2 cellular contexts compared by ENCODE assay signal in genomic region chr5:96112123-96112670, GRCh38.
TF ChIP-seq lines count a peak whose summit lies in the region.

No MANE protein-coding gene starts in this region.

TF ChIP-seq in SK-N-SH, 30 proteins besides CTCF, POLR2A, EP300 and RAD21:
- TF ChIP-seq USF1 (IDR thresholded peaks at IDR 0.05; ENCODE audit: borderline replicate concordance, low read depth) = no peak
- TF ChIP-seq SIN3A (IDR thresholded peaks at IDR 0.05; ENCODE audit: borderline replicate concordance, low read depth, low read length) = no peak
- no peak for TF ChIP-seq EZH2phosphoT487 (IDR thresholded peaks at IDR 0.05; ENCODE audit: borderline replicate concordance, low read depth)
- TF ChIP-seq NRF1 (IDR thresholded peaks at IDR 0.05; ENCODE audit: low read depth, low read length) = no peak
- no peak for TF ChIP-seq PBX3 (IDR thresholded peaks at IDR 0.05)
- TF ChIP-seq IRF3 (IDR thresholded peaks at IDR 0.05; ENCODE audit: low read depth, low read length) = no peak
- no peak for TF ChIP-seq FOXJ3 (CRISPR knock-in tag; IDR thresholded peaks at IDR 0.05)
- no peak for TF ChIP-seq YY1 (IDR thresholded peaks at IDR 0.05; ENCODE audit: low read depth)
- TF ChIP-seq USF2 (IDR thresholded peaks at IDR 0.05; ENCODE audit: borderline replicate concordance, low read depth, low read length) = no peak
- TF ChIP-seq POLR2AphosphoS5 (IDR thresholded peaks at IDR 0.05; ENCODE audit: low read depth, low read length) = no peak
- TF ChIP-seq RFX5 (IDR thresholded peaks at IDR 0.05; ENCODE audit: low read length) = no peak
- TF ChIP-seq MXI1 (IDR thresholded peaks at IDR 0.05; ENCODE audit: low read depth, low read length) = no peak
- no peak for TF ChIP-seq TEAD4 (IDR thresholded peaks at IDR 0.05; ENCODE audit: borderline replicate concordance, insufficient read depth)
- no peak for TF ChIP-seq GABPA (IDR thresholded peaks at IDR 0.05; ENCODE audit: low read depth)
- TF ChIP-seq GATA2 (CRISPR knock-in tag; IDR thresholded peaks at IDR 0.05) = no peak
- no peak for TF ChIP-seq ZBTB33 (IDR thresholded peaks at IDR 0.05; ENCODE audit: borderline replicate concordance, low read depth)
- TF ChIP-seq, protein P1, sequence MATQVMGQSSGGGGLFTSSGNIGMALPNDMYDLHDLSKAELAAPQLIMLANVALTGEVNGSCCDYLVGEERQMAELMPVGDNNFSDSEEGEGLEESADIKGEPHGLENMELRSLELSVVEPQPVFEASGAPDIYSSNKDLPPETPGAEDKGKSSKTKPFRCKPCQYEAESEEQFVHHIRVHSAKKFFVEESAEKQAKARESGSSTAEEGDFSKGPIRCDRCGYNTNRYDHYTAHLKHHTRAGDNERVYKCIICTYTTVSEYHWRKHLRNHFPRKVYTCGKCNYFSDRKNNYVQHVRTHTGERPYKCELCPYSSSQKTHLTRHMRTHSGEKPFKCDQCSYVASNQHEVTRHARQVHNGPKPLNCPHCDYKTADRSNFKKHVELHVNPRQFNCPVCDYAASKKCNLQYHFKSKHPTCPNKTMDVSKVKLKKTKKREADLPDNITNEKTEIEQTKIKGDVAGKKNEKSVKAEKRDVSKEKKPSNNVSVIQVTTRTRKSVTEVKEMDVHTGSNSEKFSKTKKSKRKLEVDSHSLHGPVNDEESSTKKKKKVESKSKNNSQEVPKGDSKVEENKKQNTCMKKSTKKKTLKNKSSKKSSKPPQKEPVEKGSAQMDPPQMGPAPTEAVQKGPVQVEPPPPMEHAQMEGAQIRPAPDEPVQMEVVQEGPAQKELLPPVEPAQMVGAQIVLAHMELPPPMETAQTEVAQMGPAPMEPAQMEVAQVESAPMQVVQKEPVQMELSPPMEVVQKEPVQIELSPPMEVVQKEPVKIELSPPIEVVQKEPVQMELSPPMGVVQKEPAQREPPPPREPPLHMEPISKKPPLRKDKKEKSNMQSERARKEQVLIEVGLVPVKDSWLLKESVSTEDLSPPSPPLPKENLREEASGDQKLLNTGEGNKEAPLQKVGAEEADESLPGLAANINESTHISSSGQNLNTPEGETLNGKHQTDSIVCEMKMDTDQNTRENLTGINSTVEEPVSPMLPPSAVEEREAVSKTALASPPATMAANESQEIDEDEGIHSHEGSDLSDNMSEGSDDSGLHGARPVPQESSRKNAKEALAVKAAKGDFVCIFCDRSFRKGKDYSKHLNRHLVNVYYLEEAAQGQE (IDR thresholded peaks at IDR 0.05; ENCODE audit: low read depth, low read length) = no peak
- TF ChIP-seq FOXM1 (IDR thresholded peaks at IDR 0.05; ENCODE audit: low read depth) = no peak
- TF ChIP-seq SMC3 (IDR thresholded peaks at IDR 0.05; ENCODE audit: low read depth, low read length) = no peak
TF ChIP-seq in SK-N-SH: peak in this region for 0.

TF ChIP-seq in SK-N-SH treated with all-trans-retinoic acid at 6 μM for 48 hours, 23 proteins besides CTCF, POLR2A, EP300 and RAD21 (continued from another document):
- TF ChIP-seq, protein P2, sequence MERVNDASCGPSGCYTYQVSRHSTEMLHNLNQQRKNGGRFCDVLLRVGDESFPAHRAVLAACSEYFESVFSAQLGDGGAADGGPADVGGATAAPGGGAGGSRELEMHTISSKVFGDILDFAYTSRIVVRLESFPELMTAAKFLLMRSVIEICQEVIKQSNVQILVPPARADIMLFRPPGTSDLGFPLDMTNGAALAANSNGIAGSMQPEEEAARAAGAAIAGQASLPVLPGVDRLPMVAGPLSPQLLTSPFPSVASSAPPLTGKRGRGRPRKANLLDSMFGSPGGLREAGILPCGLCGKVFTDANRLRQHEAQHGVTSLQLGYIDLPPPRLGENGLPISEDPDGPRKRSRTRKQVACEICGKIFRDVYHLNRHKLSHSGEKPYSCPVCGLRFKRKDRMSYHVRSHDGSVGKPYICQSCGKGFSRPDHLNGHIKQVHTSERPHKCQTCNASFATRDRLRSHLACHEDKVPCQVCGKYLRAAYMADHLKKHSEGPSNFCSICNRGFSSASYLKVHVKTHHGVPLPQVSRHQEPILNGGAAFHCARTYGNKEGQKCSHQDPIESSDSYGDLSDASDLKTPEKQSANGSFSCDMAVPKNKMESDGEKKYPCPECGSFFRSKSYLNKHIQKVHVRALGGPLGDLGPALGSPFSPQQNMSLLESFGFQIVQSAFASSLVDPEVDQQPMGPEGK (CRISPR knock-in tag; IDR thresholded peaks at IDR 0.05; ENCODE audit: borderline replicate concordance) = no peak
- TF ChIP-seq RARB (CRISPR knock-in tag; IDR thresholded peaks at IDR 0.05) = no peak
- TF ChIP-seq TSHZ2 (CRISPR knock-in tag; IDR thresholded peaks at IDR 0.05) = no peak
- TF ChIP-seq, protein P3, sequence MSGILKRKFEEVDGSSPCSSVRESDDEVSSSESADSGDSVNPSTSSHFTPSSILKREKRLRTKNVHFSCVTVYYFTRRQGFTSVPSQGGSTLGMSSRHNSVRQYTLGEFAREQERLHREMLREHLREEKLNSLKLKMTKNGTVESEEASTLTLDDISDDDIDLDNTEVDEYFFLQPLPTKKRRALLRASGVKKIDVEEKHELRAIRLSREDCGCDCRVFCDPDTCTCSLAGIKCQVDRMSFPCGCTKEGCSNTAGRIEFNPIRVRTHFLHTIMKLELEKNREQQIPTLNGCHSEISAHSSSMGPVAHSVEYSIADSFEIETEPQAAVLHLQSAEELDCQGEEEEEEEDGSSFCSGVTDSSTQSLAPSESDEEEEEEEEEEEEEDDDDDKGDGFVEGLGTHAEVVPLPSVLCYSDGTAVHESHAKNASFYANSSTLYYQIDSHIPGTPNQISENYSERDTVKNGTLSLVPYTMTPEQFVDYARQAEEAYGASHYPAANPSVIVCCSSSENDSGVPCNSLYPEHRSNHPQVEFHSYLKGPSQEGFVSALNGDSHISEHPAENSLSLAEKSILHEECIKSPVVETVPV (CRISPR knock-in tag; IDR thresholded peaks at IDR 0.05) = no peak
